ENCODE assay signal across 9 cellular contexts in the genomic region with DNA sequence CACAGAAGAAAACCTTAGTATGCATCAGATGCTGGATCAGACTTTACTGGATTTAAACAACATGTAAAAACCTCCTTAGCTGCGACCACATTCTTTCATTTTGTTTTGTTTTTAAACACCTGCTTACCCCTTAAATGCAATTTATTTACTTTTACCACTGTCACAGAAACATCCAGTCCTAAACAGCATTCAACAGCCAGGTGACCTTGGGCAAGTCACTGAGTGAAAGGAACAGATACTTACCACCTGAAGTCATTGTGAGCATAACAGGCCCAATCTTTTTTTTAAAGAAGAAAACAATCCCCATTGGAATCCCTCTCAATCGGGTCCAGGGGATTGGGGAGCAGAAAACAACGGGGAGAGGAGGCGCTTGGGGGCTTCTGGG. TPM values are rescaled to one million over a fixed set of nuclear protein-coding genes. Genes with fewer than 3 reads are reported as not detected.
DNase-seq lines count a peak whose midpoint lies in the region; ATAC-seq, FAIRE-seq and TF ChIP-seq lines count a peak whose summit lies in the region.
"Had no signal": no experiment of that assay in that cellular context is flagged by ENCODE, and none has a peak within 500 bp of the region (broad histone marks: within the 10 kb centered on the region; RNA-seq: fewer than 3 reads in every experiment).

No MANE protein-coding gene starts in this region.

- no peaks in the 10 kb centered on the region for H3K9me3 Mint-ChIP-seq in endodermal cell

- FAIRE-seq in pancreas (lab: Jason Lieb, UNC), result no peak

- TF ChIP-seq CTCF in AG04449 (IDR thresholded peaks at IDR 0.05; ENCODE audit: insufficient read depth, low read length, missing control alignments) (no peak), NB4 (IDR thresholded peaks at IDR 0.05; ENCODE audit: low read depth, low read length) (no peak), endodermal cell (conservative IDR thresholded peaks at IDR 0.05) (no peak), pancreas (IDR thresholded peaks at IDR 0.05) (no peak)

- H3K9me3 ChIP-seq in endodermal cell (ENCODE audit: control insufficient read depth, low read length) (no peaks in the 10 kb centered on the region), pancreas (no peaks in the 10 kb centered on the region)

- H3K4me3 ChIP-seq in AG04449 (ENCODE audit: low read depth, low read length), result peak overlapping the region; percentile 92
- H3K4me3 ChIP-seq in NB4 (ENCODE audit: low read depth, low read length), result peak overlapping the region; percentile 66
- peak overlapping the region; percentile 88 for H3K4me3 ChIP-seq in endodermal cell (ENCODE audit: low read length)
- H3K4me3 ChIP-seq in pancreas, result peak overlapping the region; percentile 47 to 92 (median 62)

- no peaks in the 10 kb centered on the region for H3K4me1 ChIP-seq in endodermal cell (ENCODE audit: control insufficient read depth, insufficient read depth, low read length)
- H3K4me1 ChIP-seq in pancreas, result peaks cover 0 to 3% (median 0%) of the 10 kb centered on the region in 3 donors

- H3K36me3 Mint-ChIP-seq in endodermal cell (ENCODE audit: low read depth), result no peaks in the 10 kb centered on the region

- H3K36me3 ChIP-seq in endodermal cell (ENCODE audit: control insufficient read depth, insufficient read depth, low read length) (peaks cover 4% of the 10 kb centered on the region), pancreas (no peaks in the 10 kb centered on the region)

- H3K27me3 ChIP-seq in endodermal cell (ENCODE audit: control insufficient read depth, insufficient read depth, low read length, poor library complexity, severe bottlenecking) (no peaks in the 10 kb centered on the region), pancreas (no peaks in the 10 kb centered on the region)

- WGBS in endodermal cell (ENCODE audit: insufficient coverage in 1 of 2, insufficient read length in 1 of 2), 2 experiments, result 13 to 82% methylated on average over 1 to 4 of the region's 4 CpGs
- 13 to 17% methylated on average over 4 of the region's 4 CpGs for WGBS in pancreas, 2 donors

- CTCF ChIA-PET in AG04449 (lab: Yijun Ruan, JAX), result interaction anchor here (1.3 to 2.5 kb wide), 2 partner anchors 48 to 57 kb away, joined by 4 to 14 read pairs; no protein-coding TSS in a partner anchor

- H3K27ac ChIP-seq in endodermal cell (ENCODE audit: low read depth, low read length), result no peak overlapping the region
- peak overlapping the region in 3 of 4 donors; percentile 60 to 74 (median 65) for H3K27ac ChIP-seq in pancreas

- H3K27ac Mint-ChIP-seq in endodermal cell, result peak overlapping the region; percentile 72

- peaks cover 27% of the 10 kb centered on the region for H3K27me3 Mint-ChIP-seq in endodermal cell (ENCODE audit: insufficient read depth)

- H3K9ac ChIP-seq in endodermal cell (ENCODE audit: extremely low read depth, low read length, poor library complexity, severe bottlenecking), result peak overlapping the region; percentile 58

- intact Hi-C loops in pancreas (cut with DNase I), result no loop called here

- H3K4me3 Mint-ChIP-seq in endodermal cell, result peak overlapping the region; percentile 81

- POLR2A ChIA-PET in AG04449 (lab: Yijun Ruan, JAX), result interaction anchor here (1.0 kb wide), 2 partner anchors 10 to 15 kb away, joined by 4 to 11 read pairs; no protein-coding TSS in a partner anchor

- H3K4me1 Mint-ChIP-seq in endodermal cell, result peaks cover 7% of the 10 kb centered on the region

- no peak for TF ChIP-seq POLR2A in NB4 (IDR thresholded peaks at IDR 0.05; ENCODE audit: extremely low read depth, insufficient read length)

- ATAC-seq in GM21447 (IDR thresholded peaks at IDR 0.05; ENCODE audit: unreplicated experiment) (peak; percentile 22), pancreas (peak; percentile 31 to 39 (median 36))

- DNase-seq in AG04449 (ENCODE audit: low read depth, low spot score) (no peak), NB4 (ENCODE audit: low read depth) (no peak), endodermal cell (no peak), pancreas (no peak), SW480 (ENCODE audit: low spot score) (no peak), DMS114 treated with DMSO at 0.1 percent for 48 hours (lab: John Stamatoyannopoulos, UW; ENCODE audit: unreplicated experiment) (no peak), cerebellar cortex (ENCODE audit: low spot score) (no peak)

RNA-seq across cellular contexts. Expression of a gene that starts 0.4 kb away (rescaled TPM):
- 1 to 10 TPM; 2.0 to 5.4 TPM for total RNA-seq in endodermal cell
- polyA plus RNA-seq in endodermal cell (2013, experiment 1 of 2), result 5.0 TPM
- polyA plus RNA-seq in endodermal cell (2013, experiment 2 of 2), result 5.5 TPM
- total RNA-seq in pancreas, result 1 to 10 TPM; 1.1 to 2.9 (median 2.0) TPM
- 1 to 10 TPM; 3.8 to 4.0 TPM for polyA plus RNA-seq in pancreas

RNA-seq across cellular contexts. Expression of a gene that starts 50.5 kb away (rescaled TPM):
- total RNA-seq in endodermal cell (not detected), pancreas (under 1 TPM in 1 of 6 donors, not detected in 5; 0.03 TPM)
- polyA plus RNA-seq in endodermal cell (2013, experiment 1 of 2), result 0.07 TPM
- polyA plus RNA-seq in endodermal cell (2013, experiment 2 of 2), result 0.12 TPM
- under 1 TPM in 1 of 2 donors, not detected in 1; 0.05 TPM for polyA plus RNA-seq in pancreas
- total RNA-seq: lung microvascular endothelial cell had no signal
